Comparison of ENCODE assay signal across 1 cellular context in genomic region chr3:179021119-179021903, GRCh38.
TF ChIP-seq lines count a peak whose summit lies in the region.

No MANE protein-coding gene starts in this region.

TF ChIP-seq in GM12878, 131 proteins besides CTCF, POLR2A, EP300 and RAD21 (continued from another document):
- TF ChIP-seq CBX5 (IDR thresholded peaks at IDR 0.05; ENCODE audit: low read depth) (no peak), EGR1 (IDR thresholded peaks at IDR 0.05; ENCODE audit: borderline replicate concordance in 1 of 2, low read depth in 2 of 2, low read length in 2 of 2) (no peak), POLR2AphosphoS5 (IDR thresholded peaks at IDR 0.05; ENCODE audit: low read length) (no peak), TCF7 (IDR thresholded peaks at IDR 0.05; ENCODE audit: borderline replicate concordance) (peak; percentile 83), ZNF592 (IDR thresholded peaks at IDR 0.05) (no peak)
